1 cellular context compared by ENCODE assay signal in the genomic region with DNA sequence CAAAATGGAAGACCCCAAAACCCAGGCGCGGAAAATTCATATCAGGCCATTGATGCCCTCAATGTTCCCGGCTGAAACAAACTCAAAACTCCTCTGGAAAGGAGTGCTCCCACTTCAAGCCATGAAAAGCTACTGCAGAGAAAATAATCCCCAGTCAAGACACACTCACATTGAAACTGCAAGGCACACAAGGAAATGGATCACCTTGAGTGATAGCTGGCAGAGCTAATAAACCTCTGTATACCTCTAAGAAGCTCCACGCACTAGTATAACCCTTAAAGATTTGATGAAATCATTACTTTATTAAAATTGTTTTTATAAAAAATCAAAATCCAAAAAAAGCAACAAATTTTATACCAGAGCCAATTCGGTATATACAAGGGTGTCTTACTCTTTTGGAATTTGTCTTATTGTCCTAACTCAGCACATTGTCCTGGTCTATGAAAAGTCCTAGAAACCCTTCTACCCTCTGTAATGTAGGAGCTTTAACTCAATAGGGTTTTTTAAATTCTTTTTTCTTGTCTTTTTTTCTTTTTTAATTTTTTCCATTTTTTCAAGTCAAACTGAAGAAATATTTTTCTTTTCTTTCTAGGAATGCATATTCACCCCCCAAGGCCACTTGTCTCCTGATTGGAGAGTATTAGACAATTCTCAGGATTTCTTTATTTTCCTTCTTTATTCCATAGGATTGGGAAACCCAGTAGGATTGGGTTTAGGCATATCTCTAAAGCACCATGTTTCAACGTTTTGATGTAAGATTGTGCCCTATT.
TF ChIP-seq lines count a peak whose summit lies in the region.

No MANE protein-coding gene starts in this region.

TF ChIP-seq in GM23338, 12 proteins besides CTCF, POLR2A, EP300 and RAD21 (continued from another document):
- TF ChIP-seq, protein P1, sequence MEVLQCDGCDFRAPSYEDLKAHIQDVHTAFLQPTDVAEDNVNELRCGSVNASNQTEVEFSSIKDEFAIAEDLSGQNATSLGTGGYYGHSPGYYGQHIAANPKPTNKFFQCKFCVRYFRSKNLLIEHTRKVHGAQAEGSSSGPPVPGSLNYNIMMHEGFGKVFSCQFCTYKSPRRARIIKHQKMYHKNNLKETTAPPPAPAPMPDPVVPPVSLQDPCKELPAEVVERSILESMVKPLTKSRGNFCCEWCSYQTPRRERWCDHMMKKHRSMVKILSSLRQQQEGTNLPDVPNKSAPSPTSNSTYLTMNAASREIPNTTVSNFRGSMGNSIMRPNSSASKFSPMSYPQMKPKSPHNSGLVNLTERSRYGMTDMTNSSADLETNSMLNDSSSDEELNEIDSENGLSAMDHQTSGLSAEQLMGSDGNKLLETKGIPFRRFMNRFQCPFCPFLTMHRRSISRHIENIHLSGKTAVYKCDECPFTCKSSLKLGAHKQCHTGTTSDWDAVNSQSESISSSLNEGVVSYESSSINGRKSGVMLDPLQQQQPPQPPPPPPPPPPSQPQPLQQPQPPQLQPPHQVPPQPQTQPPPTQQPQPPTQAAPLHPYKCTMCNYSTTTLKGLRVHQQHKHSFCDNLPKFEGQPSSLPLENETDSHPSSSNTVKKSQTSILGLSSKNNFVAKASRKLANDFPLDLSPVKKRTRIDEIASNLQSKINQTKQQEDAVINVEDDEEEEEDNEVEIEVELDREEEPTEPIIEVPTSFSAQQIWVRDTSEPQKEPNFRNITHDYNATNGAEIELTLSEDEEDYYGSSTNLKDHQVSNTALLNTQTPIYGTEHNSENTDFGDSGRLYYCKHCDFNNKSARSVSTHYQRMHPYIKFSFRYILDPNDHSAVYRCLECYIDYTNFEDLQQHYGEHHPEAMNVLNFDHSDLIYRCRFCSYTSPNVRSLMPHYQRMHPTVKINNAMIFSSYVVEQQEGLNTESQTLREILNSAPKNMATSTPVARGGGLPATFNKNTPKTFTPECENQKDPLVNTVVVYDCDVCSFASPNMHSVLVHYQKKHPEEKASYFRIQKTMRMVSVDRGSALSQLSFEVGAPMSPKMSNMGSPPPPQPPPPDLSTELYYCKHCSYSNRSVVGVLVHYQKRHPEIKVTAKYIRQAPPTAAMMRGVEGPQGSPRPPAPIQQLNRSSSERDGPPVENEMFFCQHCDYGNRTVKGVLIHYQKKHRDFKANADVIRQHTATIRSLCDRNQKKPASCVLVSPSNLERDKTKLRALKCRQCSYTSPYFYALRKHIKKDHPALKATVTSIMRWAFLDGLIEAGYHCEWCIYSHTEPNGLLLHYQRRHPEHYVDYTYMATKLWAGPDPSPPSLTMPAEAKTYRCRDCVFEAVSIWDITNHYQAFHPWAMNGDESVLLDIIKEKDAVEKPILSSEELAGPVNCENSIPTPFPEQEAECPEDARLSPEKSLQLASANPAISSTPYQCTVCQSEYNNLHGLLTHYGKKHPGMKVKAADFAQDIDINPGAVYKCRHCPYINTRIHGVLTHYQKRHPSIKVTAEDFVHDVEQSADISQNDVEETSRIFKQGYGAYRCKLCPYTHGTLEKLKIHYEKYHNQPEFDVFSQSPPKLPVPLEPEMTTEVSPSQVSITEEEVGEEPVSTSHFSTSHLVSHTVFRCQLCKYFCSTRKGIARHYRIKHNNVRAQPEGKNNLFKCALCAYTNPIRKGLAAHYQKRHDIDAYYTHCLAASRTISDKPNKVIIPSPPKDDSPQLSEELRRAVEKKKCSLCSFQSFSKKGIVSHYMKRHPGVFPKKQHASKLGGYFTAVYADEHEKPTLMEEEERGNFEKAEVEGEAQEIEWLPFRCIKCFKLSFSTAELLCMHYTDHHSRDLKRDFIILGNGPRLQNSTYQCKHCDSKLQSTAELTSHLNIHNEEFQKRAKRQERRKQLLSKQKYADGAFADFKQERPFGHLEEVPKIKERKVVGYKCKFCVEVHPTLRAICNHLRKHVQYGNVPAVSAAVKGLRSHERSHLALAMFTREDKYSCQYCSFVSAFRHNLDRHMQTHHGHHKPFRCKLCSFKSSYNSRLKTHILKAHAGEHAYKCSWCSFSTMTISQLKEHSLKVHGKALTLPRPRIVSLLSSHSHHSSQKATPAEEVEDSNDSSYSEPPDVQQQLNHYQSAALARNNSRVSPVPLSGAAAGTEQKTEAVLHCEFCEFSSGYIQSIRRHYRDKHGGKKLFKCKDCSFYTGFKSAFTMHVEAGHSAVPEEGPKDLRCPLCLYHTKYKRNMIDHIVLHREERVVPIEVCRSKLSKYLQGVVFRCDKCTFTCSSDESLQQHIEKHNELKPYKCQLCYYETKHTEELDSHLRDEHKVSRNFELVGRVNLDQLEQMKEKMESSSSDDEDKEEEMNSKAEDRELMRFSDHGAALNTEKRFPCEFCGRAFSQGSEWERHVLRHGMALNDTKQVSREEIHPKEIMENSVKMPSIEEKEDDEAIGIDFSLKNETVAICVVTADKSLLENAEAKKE (CRISPR knock-in tag; IDR thresholded peaks at IDR 0.05): no peak
- no peak for TF ChIP-seq EZH2phosphoT487 (IDR thresholded peaks at IDR 0.05; ENCODE audit: unreplicated experiment)
- TF ChIP-seq, protein P2, sequence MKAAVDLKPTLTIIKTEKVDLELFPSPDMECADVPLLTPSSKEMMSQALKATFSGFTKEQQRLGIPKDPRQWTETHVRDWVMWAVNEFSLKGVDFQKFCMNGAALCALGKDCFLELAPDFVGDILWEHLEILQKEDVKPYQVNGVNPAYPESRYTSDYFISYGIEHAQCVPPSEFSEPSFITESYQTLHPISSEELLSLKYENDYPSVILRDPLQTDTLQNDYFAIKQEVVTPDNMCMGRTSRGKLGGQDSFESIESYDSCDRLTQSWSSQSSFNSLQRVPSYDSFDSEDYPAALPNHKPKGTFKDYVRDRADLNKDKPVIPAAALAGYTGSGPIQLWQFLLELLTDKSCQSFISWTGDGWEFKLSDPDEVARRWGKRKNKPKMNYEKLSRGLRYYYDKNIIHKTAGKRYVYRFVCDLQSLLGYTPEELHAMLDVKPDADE (IDR thresholded peaks at IDR 0.05): no peak
